In genomic region chr2:183105402-183106134, GRCh38 we compare ENCODE assay signal across 1 cellular context.
TF ChIP-seq lines count a peak whose summit lies in the region.

No MANE protein-coding gene starts in this region.

TF ChIP-seq in K562, 482 proteins besides CTCF, POLR2A, EP300 and RAD21 (continued from another document and continues in another):
- TF ChIP-seq BCLAF1 (IDR thresholded peaks at IDR 0.05; ENCODE audit: borderline replicate concordance in 1 of 2, control insufficient read depth in 1 of 2, low read depth in 2 of 2, low read length in 1 of 2) (no peak), NCOA6 (IDR thresholded peaks at IDR 0.05) (no peak), MCM3 (IDR thresholded peaks at IDR 0.05) (no peak), AFF4 (CRISPR knock-in tag; IDR thresholded peaks at IDR 0.05) (no peak), HMG20B (CRISPR knock-in tag; IDR thresholded peaks at IDR 0.05) (no peak), HCFC1 (IDR thresholded peaks at IDR 0.05; ENCODE audit: low read depth, low read length) (no peak), ATF2 (CRISPR knock-in tag; IDR thresholded peaks at IDR 0.05) (no peak), SAFB2 (IDR thresholded peaks at IDR 0.05; ENCODE audit: borderline replicate concordance, low read depth, low read length, severe bottlenecking) (no peak), ZNF316 (IDR thresholded peaks at IDR 0.05) (peak; percentile 38), MXD1 (CRISPR knock-in tag; IDR thresholded peaks at IDR 0.05; ENCODE audit: borderline replicate concordance, poor library complexity, severe bottlenecking) (no peak), CBX8 (IDR thresholded peaks at IDR 0.05; ENCODE audit: borderline replicate concordance, extremely low read depth, low read depth, low read length, poor library complexity, severe bottlenecking) (no peak), NFRKB (IDR thresholded peaks at IDR 0.05; ENCODE audit: low read depth) (no peak), ZNF778 (CRISPR knock-in tag; IDR thresholded peaks at IDR 0.05) (no peak), HES1 (IDR thresholded peaks at IDR 0.05; ENCODE audit: low read depth) (no peak), SMARCA4 (IDR thresholded peaks at IDR 0.05) (peak; percentile 17; the same call in 1 of the 2 replicates), ZBTB9 (CRISPR knock-in tag; IDR thresholded peaks at IDR 0.05) (no peak), ZNF644 (tag; IDR thresholded peaks at IDR 0.05; ENCODE audit: low read depth) (no peak), NR3C1 (CRISPR knock-in tag; IDR thresholded peaks at IDR 0.05) (no peak), POLR2H (tag; IDR thresholded peaks at IDR 0.05; ENCODE audit: low read depth) (no peak), FOXO4 (CRISPR knock-in tag; IDR thresholded peaks at IDR 0.05) (no peak), SREBF1 (IDR thresholded peaks at IDR 0.05; ENCODE audit: borderline replicate concordance, low read depth, low read length) (no peak), KLF13 (tag; IDR thresholded peaks at IDR 0.05; ENCODE audit: borderline replicate concordance, low read depth) (no peak), HNRNPUL1 (IDR thresholded peaks at IDR 0.05; ENCODE audit: low read length) (no peak), ZNF780A (CRISPR knock-in tag; IDR thresholded peaks at IDR 0.05) (no peak), E2F8 (IDR thresholded peaks at IDR 0.05; ENCODE audit: low read depth, partially characterized antibody) (no peak), MAX (CRISPR knock-in tag; IDR thresholded peaks at IDR 0.05) (no peak), C11orf30 (IDR thresholded peaks at IDR 0.05; ENCODE audit: low read depth) (no peak; the same call in 1 of the 2 replicates), ZNF696 (CRISPR knock-in tag; conservative IDR thresholded peaks at IDR 0.05) (no peak), ZFP30 (CRISPR knock-in tag; IDR thresholded peaks at IDR 0.05; ENCODE audit: borderline replicate concordance) (no peak), FIP1L1 (IDR thresholded peaks at IDR 0.05; ENCODE audit: low read depth, low read length, poor library complexity, severe bottlenecking) (no peak), BRF2 (IDR thresholded peaks at IDR 0.05; ENCODE audit: borderline replicate concordance, insufficient read depth, insufficient read length) (no peak), ZBTB1 (CRISPR knock-in tag; IDR thresholded peaks at IDR 0.05; ENCODE audit: borderline replicate concordance, low read depth) (no peak), ZFPM2 (CRISPR knock-in tag; IDR thresholded peaks at IDR 0.05) (no peak), CHD4 (IDR thresholded peaks at IDR 0.05; ENCODE audit: insufficient read depth, insufficient replicate concordance, low read depth, low read length, poor library complexity, severe bottlenecking) (no peak), PHTF2 (CRISPR knock-in tag; IDR thresholded peaks at IDR 0.05) (no peak), NR2C2 (CRISPR knock-in tag; IDR thresholded peaks at IDR 0.05) (no peak), NR2C2 (tag; IDR thresholded peaks at IDR 0.05) (no peak), CBFA2T3 (IDR thresholded peaks at IDR 0.05) (no peak), MAFK (IDR thresholded peaks at IDR 0.05; ENCODE audit: low read length) (peak; percentile 61), RNF2 (IDR thresholded peaks at IDR 0.05) (no peak)
